ENCODE assay signal across 1 cellular context in genomic region chr9:124322618-124323432, GRCh38.
TF ChIP-seq lines count a peak whose summit lies in the region.

No MANE protein-coding gene starts in this region.

TF ChIP-seq in HepG2, 621 proteins besides CTCF, POLR2A, EP300 and RAD21 (continued from another document):
- TF ChIP-seq, protein P1, sequence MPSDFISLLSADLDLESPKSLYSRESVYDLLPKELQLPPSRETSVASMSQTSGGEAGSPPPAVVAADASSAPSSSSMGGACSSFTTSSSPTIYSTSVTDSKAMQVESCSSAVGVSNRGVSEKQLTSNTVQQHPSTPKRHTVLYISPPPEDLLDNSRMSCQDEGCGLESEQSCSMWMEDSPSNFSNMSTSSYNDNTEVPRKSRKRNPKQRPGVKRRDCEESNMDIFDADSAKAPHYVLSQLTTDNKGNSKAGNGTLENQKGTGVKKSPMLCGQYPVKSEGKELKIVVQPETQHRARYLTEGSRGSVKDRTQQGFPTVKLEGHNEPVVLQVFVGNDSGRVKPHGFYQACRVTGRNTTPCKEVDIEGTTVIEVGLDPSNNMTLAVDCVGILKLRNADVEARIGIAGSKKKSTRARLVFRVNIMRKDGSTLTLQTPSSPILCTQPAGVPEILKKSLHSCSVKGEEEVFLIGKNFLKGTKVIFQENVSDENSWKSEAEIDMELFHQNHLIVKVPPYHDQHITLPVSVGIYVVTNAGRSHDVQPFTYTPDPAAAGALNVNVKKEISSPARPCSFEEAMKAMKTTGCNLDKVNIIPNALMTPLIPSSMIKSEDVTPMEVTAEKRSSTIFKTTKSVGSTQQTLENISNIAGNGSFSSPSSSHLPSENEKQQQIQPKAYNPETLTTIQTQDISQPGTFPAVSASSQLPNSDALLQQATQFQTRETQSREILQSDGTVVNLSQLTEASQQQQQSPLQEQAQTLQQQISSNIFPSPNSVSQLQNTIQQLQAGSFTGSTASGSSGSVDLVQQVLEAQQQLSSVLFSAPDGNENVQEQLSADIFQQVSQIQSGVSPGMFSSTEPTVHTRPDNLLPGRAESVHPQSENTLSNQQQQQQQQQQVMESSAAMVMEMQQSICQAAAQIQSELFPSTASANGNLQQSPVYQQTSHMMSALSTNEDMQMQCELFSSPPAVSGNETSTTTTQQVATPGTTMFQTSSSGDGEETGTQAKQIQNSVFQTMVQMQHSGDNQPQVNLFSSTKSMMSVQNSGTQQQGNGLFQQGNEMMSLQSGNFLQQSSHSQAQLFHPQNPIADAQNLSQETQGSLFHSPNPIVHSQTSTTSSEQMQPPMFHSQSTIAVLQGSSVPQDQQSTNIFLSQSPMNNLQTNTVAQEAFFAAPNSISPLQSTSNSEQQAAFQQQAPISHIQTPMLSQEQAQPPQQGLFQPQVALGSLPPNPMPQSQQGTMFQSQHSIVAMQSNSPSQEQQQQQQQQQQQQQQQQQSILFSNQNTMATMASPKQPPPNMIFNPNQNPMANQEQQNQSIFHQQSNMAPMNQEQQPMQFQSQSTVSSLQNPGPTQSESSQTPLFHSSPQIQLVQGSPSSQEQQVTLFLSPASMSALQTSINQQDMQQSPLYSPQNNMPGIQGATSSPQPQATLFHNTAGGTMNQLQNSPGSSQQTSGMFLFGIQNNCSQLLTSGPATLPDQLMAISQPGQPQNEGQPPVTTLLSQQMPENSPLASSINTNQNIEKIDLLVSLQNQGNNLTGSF (CRISPR knock-in tag; IDR thresholded peaks at IDR 0.05), result no peak
- no peak for TF ChIP-seq HOXA7 (CRISPR knock-in tag; IDR thresholded peaks at IDR 0.05)
- no peak for TF ChIP-seq FOXA3 (CRISPR knock-in tag; IDR thresholded peaks at IDR 0.05)
TF ChIP-seq in HepG2: peak in this region for 1.
